ENCODE assay signal across 2 cellular contexts in the genomic region with DNA sequence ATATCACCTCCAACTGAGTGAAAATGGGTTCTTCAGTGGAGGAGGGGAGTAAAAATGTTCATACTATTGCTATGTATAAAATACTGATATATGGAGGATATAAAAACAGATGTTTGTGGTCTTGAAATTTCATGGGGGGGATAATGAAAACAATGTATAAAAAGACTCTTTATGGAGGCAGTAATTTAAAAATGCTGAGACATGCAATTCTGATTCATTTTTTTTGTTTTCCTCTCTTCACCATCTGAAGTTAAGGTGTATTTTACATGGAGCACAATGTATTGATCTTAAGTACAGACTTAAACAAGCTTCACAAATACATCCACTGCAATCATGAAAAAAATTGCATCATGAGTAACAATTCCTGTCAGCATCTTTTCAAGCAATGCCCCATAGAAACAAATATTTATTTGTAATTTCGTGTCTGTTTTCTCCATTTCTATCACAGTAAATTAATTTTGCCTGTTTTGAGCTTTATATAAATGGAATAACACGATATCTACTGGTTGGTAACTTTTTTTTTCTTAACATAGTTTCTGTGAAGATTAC.
TF ChIP-seq lines count a peak whose summit lies in the region.

No MANE protein-coding gene starts in this region.

TF ChIP-seq in HepG2, 621 proteins besides CTCF, POLR2A, EP300 and RAD21:
- TF ChIP-seq, protein P1, sequence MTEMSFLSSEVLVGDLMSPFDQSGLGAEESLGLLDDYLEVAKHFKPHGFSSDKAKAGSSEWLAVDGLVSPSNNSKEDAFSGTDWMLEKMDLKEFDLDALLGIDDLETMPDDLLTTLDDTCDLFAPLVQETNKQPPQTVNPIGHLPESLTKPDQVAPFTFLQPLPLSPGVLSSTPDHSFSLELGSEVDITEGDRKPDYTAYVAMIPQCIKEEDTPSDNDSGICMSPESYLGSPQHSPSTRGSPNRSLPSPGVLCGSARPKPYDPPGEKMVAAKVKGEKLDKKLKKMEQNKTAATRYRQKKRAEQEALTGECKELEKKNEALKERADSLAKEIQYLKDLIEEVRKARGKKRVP (CRISPR knock-in tag; IDR thresholded peaks at IDR 0.05), result peak in 1 of 2 experiments; percentile 79; a peak in 2 of 4 replicates
- no peak for TF ChIP-seq ZNF570 (CRISPR knock-in tag; IDR thresholded peaks at IDR 0.05; ENCODE audit: borderline replicate concordance)
- TF ChIP-seq MAFF (IDR thresholded peaks at IDR 0.05; ENCODE audit: low read depth, low read length), result peak; percentile 86
- TF ChIP-seq PHF20 (CRISPR knock-in tag; IDR thresholded peaks at IDR 0.05), result no peak
- peak; percentile 83 to 95 for TF ChIP-seq MAFK (conservative IDR thresholded peaks at IDR 0.05 in 1 of 2, IDR thresholded peaks at IDR 0.05 in 1 of 2; ENCODE audit: low read length in 2 of 2)

TF ChIP-seq in K562, 482 proteins besides CTCF, POLR2A, EP300 and RAD21 (continued from another document):
- TF ChIP-seq, protein P2, sequence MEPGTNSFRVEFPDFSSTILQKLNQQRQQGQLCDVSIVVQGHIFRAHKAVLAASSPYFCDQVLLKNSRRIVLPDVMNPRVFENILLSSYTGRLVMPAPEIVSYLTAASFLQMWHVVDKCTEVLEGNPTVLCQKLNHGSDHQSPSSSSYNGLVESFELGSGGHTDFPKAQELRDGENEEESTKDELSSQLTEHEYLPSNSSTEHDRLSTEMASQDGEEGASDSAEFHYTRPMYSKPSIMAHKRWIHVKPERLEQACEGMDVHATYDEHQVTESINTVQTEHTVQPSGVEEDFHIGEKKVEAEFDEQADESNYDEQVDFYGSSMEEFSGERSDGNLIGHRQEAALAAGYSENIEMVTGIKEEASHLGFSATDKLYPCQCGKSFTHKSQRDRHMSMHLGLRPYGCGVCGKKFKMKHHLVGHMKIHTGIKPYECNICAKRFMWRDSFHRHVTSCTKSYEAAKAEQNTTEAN (CRISPR knock-in tag; IDR thresholded peaks at IDR 0.05), result no peak
- TF ChIP-seq, protein P3, sequence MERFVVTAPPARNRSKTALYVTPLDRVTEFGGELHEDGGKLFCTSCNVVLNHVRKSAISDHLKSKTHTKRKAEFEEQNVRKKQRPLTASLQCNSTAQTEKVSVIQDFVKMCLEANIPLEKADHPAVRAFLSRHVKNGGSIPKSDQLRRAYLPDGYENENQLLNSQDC (CRISPR knock-in tag; IDR thresholded peaks at IDR 0.05), result no peak
- TF ChIP-seq, protein P4, sequence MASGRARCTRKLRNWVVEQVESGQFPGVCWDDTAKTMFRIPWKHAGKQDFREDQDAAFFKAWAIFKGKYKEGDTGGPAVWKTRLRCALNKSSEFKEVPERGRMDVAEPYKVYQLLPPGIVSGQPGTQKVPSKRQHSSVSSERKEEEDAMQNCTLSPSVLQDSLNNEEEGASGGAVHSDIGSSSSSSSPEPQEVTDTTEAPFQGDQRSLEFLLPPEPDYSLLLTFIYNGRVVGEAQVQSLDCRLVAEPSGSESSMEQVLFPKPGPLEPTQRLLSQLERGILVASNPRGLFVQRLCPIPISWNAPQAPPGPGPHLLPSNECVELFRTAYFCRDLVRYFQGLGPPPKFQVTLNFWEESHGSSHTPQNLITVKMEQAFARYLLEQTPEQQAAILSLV (tag; IDR thresholded peaks at IDR 0.05), result 0 out of 2 replicates have a peak, but pooled peaks have one; percentile 28
- TF ChIP-seq ATF7 (IDR thresholded peaks at IDR 0.05) (peak; percentile 53; the same call in 1 of the 2 replicates), ZSCAN32 (CRISPR knock-in tag; IDR thresholded peaks at IDR 0.05) (peak; percentile 46; the same call in 1 of the 2 replicates), FOS (IDR thresholded peaks at IDR 0.05; ENCODE audit: extremely low read depth, insufficient read length) (no peak), SMARCA4 (IDR thresholded peaks at IDR 0.05) (0 out of 2 replicates have a peak, but pooled peaks have one; percentile 29), CEBPG (CRISPR knock-in tag; IDR thresholded peaks at IDR 0.05) (no peak), CEBPG (tag; conservative IDR thresholded peaks at IDR 0.05 in 1 of 2, IDR thresholded peaks at IDR 0.05 in 1 of 2) (peak; percentile 84 to 92), C11orf30 (IDR thresholded peaks at IDR 0.05; ENCODE audit: low read depth) (peak; percentile 92), MAFF (IDR thresholded peaks at IDR 0.05; ENCODE audit: low read length) (peak; percentile 90), FUS (optimal IDR thresholded peaks at IDR 0.05; ENCODE audit: low read depth, low read length) (no peak), NONO (IDR thresholded peaks at IDR 0.05; ENCODE audit: low read depth in 2 of 2, low read length in 1 of 2) (0 out of 4 replicates have a peak, but pooled peaks of 1 of the 2 experiments have one; percentile 24), TEAD1 (CRISPR knock-in tag; IDR thresholded peaks at IDR 0.05) (no peak), POLR2G (IDR thresholded peaks at IDR 0.05; ENCODE audit: low read depth, low read length) (0 out of 2 replicates have a peak, but pooled peaks have one; percentile 13), MAFG (tag; conservative IDR thresholded peaks at IDR 0.05) (peak; percentile 88), ZNF316 (IDR thresholded peaks at IDR 0.05) (peak; percentile 96), LCOR (CRISPR knock-in tag; IDR thresholded peaks at IDR 0.05) (no peak), ZNF436 (CRISPR knock-in tag; IDR thresholded peaks at IDR 0.05) (no peak), CEBPB (tag; IDR thresholded peaks at IDR 0.05) (peak; percentile 82), ZNF785 (CRISPR knock-in tag; IDR thresholded peaks at IDR 0.05) (no peak), HCFC1 (IDR thresholded peaks at IDR 0.05; ENCODE audit: low read depth, low read length) (no peak), BRD4 (IDR thresholded peaks at IDR 0.05) (0 out of 2 replicates have a peak, but pooled peaks have one; percentile 57)
- TF ChIP-seq, protein P5, sequence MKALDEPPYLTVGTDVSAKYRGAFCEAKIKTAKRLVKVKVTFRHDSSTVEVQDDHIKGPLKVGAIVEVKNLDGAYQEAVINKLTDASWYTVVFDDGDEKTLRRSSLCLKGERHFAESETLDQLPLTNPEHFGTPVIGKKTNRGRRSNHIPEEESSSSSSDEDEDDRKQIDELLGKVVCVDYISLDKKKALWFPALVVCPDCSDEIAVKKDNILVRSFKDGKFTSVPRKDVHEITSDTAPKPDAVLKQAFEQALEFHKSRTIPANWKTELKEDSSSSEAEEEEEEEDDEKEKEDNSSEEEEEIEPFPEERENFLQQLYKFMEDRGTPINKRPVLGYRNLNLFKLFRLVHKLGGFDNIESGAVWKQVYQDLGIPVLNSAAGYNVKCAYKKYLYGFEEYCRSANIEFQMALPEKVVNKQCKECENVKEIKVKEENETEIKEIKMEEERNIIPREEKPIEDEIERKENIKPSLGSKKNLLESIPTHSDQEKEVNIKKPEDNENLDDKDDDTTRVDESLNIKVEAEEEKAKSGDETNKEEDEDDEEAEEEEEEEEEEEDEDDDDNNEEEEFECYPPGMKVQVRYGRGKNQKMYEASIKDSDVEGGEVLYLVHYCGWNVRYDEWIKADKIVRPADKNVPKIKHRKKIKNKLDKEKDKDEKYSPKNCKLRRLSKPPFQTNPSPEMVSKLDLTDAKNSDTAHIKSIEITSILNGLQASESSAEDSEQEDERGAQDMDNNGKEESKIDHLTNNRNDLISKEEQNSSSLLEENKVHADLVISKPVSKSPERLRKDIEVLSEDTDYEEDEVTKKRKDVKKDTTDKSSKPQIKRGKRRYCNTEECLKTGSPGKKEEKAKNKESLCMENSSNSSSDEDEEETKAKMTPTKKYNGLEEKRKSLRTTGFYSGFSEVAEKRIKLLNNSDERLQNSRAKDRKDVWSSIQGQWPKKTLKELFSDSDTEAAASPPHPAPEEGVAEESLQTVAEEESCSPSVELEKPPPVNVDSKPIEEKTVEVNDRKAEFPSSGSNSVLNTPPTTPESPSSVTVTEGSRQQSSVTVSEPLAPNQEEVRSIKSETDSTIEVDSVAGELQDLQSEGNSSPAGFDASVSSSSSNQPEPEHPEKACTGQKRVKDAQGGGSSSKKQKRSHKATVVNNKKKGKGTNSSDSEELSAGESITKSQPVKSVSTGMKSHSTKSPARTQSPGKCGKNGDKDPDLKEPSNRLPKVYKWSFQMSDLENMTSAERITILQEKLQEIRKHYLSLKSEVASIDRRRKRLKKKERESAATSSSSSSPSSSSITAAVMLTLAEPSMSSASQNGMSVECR (CRISPR knock-in tag; IDR thresholded peaks at IDR 0.05), result no peak
- TF ChIP-seq, protein P6, sequence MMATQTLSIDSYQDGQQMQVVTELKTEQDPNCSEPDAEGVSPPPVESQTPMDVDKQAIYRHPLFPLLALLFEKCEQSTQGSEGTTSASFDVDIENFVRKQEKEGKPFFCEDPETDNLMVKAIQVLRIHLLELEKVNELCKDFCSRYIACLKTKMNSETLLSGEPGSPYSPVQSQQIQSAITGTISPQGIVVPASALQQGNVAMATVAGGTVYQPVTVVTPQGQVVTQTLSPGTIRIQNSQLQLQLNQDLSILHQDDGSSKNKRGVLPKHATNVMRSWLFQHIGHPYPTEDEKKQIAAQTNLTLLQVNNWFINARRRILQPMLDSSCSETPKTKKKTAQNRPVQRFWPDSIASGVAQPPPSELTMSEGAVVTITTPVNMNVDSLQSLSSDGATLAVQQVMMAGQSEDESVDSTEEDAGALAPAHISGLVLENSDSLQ (IDR thresholded peaks at IDR 0.05), result 0 out of 2 replicates have a peak, but pooled peaks have one; percentile 25
- TF ChIP-seq, protein P7, sequence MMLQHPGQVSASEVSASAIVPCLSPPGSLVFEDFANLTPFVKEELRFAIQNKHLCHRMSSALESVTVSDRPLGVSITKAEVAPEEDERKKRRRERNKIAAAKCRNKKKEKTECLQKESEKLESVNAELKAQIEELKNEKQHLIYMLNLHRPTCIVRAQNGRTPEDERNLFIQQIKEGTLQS (IDR thresholded peaks at IDR 0.05), result peak; percentile 82
- TF ChIP-seq, protein P7 (CRISPR knock-in tag; conservative IDR thresholded peaks at IDR 0.05), result no peak
- TF ChIP-seq, protein P1 (CRISPR knock-in tag; IDR thresholded peaks at IDR 0.05), result peak; percentile 84
- TF ChIP-seq, protein P8, sequence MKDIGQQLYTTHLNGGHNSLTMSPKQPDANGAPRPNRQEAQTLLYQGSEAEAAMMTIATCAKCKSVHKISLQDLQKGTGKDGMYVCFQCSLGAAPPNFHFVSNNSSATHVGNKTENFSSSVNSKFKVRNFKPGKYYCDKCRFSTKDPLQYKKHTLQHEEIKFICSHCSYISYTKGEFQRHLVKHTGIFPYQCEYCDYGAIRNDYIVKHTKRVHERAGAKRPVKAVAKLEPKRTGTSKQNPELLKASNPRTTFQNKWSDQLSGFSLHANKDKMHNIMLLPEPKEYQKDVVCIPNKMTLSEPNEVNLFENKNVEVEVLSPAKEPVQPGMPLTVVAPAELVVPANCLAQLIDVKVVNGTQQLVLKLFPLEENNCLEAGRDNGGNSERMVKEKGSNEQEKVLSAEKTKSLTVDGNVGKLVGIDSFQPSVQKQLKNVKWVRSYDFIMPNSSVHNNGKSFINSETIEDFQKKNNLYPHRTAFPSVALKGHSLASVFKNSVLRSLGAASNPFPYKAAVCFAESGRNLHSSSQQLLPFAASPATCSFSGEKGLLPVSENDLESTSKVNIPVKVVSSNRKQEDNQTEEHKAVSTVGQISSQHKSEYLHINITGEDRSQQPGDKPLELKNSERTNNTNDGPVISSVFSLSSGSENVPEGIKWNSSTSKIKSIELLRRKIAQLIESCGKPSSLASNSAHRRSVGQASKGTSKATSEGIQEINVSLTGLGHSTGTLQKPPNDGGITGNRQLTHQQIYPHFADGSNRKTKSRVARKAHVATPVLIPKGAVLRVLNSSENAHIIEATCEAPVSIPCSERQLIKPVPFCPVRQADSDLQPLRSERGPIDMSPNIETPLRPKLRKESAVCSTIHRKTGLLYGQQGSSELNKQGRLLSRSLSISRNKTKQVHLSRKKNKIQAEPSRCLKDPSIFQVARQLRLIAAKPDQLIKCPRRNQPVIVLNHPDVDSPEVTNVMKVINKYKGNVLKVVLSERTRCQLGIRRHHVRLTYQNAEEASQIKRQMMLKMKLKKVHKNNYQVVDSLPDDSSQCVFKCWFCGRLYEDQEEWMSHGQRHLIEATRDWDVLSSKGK (CRISPR knock-in tag; IDR thresholded peaks at IDR 0.05), result no peak
- TF ChIP-seq, protein P9, sequence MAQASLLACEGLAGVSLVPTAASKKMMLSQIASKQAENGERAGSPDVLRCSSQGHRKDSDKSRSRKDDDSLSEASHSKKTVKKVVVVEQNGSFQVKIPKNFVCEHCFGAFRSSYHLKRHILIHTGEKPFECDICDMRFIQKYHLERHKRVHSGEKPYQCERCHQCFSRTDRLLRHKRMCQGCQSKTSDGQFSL (CRISPR knock-in tag; IDR thresholded peaks at IDR 0.05), result no peak
- TF ChIP-seq, protein P9 (tag; IDR thresholded peaks at IDR 0.05), result no peak
TF ChIP-seq in K562: peak in this region for 18.
